Comparison of ENCODE assay signal across 2 cellular contexts in the genomic region with DNA sequence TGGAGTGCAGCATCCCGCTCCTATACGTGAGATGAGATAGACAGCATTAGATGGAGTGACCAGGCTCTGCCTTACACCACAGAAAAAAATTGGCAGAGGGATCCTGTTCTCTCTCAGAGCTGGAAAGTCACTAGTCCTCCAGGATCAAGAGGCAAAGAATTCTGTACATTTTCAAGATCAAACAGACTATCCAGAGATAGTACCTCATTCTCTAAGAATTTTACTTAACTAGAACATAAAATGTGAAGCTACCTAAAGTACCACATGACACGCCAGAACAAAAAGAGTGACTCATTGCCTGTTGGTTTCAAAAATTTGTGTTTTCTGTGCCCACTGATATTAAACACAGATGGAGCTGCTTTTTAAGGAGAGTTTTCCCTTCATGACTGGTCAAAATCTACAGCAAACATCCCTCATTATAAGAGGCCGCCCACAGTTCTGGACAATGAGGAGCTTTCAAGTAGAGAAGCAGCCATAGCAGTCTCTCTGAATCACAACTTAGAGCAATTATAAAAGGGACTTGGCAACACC.
A peak's percentile ranks its signal among the peaks of the same experiment; 100 is the strongest.
TF ChIP-seq lines count a peak whose summit lies in the region.

No MANE protein-coding gene starts in this region.

TF ChIP-seq in endothelial cell of umbilical vein, 7 proteins besides CTCF, POLR2A, EP300 and RAD21:
- TF ChIP-seq, protein P1, sequence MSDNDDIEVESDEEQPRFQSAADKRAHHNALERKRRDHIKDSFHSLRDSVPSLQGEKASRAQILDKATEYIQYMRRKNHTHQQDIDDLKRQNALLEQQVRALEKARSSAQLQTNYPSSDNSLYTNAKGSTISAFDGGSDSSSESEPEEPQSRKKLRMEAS (IDR thresholded peaks at IDR 0.05; ENCODE audit: insufficient read depth, insufficient read length), result no peak
- TF ChIP-seq POLR2AphosphoS5 (IDR thresholded peaks at IDR 0.05; ENCODE audit: insufficient read depth, low read depth, low read length) (no peak), EZH2 (IDR thresholded peaks at IDR 0.05; ENCODE audit: borderline replicate concordance, low read depth, low read length, severe bottlenecking) (no peak), JUN (IDR thresholded peaks at IDR 0.05; ENCODE audit: borderline replicate concordance, insufficient read depth, insufficient read length, low read depth) (peak; percentile 54), FOS (IDR thresholded peaks at IDR 0.05; ENCODE audit: borderline replicate concordance, insufficient read depth, low read length) (peak; percentile 63), MYC (IDR thresholded peaks at IDR 0.05; ENCODE audit: low read depth, low read length) (no peak)

TF ChIP-seq in HepG2, 621 proteins besides CTCF, POLR2A, EP300 and RAD21:
- TF ChIP-seq HCFC1 (IDR thresholded peaks at IDR 0.05; ENCODE audit: low read depth, low read length) (no peak), PRPF4 (IDR thresholded peaks at IDR 0.05; ENCODE audit: low read depth, low read length, poor library complexity, severe bottlenecking) (no peak), MEIS1 (CRISPR knock-in tag; IDR thresholded peaks at IDR 0.05; ENCODE audit: borderline replicate concordance) (no peak), PRMT3 (CRISPR knock-in tag; IDR thresholded peaks at IDR 0.05; ENCODE audit: borderline replicate concordance, low read depth) (no peak)
- TF ChIP-seq, protein P2, sequence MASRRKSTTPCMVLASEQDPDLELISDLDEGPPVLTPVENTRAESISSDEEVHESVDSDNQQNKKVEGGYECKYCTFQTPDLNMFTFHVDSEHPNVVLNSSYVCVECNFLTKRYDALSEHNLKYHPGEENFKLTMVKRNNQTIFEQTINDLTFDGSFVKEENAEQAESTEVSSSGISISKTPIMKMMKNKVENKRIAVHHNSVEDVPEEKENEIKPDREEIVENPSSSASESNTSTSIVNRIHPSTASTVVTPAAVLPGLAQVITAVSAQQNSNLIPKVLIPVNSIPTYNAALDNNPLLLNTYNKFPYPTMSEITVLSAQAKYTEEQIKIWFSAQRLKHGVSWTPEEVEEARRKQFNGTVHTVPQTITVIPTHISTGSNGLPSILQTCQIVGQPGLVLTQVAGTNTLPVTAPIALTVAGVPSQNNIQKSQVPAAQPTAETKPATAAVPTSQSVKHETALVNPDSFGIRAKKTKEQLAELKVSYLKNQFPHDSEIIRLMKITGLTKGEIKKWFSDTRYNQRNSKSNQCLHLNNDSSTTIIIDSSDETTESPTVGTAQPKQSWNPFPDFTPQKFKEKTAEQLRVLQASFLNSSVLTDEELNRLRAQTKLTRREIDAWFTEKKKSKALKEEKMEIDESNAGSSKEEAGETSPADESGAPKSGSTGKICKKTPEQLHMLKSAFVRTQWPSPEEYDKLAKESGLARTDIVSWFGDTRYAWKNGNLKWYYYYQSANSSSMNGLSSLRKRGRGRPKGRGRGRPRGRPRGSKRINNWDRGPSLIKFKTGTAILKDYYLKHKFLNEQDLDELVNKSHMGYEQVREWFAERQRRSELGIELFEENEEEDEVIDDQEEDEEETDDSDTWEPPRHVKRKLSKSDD (CRISPR knock-in tag; IDR thresholded peaks at IDR 0.05; ENCODE audit: low read depth), result no peak
- TF ChIP-seq, protein P3, sequence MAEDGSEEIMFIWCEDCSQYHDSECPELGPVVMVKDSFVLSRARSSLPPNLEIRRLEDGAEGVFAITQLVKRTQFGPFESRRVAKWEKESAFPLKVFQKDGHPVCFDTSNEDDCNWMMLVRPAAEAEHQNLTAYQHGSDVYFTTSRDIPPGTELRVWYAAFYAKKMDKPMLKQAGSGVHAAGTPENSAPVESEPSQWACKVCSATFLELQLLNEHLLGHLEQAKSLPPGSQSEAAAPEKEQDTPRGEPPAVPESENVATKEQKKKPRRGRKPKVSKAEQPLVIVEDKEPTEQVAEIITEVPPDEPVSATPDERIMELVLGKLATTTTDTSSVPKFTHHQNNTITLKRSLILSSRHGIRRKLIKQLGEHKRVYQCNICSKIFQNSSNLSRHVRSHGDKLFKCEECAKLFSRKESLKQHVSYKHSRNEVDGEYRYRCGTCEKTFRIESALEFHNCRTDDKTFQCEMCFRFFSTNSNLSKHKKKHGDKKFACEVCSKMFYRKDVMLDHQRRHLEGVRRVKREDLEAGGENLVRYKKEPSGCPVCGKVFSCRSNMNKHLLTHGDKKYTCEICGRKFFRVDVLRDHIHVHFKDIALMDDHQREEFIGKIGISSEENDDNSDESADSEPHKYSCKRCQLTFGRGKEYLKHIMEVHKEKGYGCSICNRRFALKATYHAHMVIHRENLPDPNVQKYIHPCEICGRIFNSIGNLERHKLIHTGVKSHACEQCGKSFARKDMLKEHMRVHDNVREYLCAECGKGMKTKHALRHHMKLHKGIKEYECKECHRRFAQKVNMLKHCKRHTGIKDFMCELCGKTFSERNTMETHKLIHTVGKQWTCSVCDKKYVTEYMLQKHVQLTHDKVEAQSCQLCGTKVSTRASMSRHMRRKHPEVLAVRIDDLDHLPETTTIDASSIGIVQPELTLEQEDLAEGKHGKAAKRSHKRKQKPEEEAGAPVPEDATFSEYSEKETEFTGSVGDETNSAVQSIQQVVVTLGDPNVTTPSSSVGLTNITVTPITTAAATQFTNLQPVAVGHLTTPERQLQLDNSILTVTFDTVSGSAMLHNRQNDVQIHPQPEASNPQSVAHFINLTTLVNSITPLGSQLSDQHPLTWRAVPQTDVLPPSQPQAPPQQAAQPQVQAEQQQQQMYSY (CRISPR knock-in tag; IDR thresholded peaks at IDR 0.05), result no peak
